In the genomic region with DNA sequence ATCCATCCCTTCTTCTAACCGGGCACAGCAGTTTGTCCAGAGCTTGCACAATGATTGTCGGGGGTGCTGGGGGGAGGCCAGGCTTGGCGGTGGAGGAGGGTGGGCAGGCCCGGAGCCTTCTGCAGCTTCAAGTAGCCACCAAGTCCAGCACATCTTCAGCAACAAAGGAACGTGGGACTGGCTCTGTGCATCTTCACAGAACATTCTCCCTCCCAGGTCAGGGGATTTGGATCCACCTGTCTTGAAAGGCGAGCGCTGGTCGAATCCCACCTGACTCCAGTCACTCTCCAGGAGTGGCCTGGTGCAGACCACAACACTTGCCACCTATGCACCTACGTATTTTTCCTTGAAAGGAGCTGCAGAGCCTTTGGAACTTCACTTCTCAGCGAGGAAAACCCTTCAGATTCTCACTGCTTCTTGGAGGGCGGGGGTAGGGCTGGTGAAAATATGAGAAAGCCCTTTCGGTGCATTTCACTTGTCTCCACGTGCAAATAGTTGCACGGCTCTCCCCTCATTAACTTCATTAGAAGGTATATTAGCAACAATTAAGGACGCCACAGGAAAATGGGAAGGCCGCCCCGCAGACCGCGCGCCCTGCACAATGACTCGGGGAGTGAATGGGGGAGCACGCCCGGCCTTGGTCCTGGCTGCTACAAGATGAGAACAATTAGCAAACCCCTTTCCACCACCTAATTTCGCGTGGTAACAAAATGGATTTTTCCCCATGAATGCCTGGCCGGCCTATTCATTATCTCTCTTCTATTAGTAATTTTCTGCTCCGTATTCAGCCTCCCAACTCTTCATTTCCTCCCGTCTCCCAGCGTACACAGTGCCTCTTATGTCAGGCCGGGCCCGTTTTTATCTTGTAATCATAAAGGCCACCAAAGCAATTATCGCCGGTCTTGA, we compare ENCODE assay signal across 12 cellular contexts.
DNase-seq lines count a peak whose midpoint lies in the region; ATAC-seq and TF ChIP-seq lines count a peak whose summit lies in the region.
"Had no signal": no experiment of that assay in that cellular context is flagged by ENCODE, and none has a peak within 500 bp of the region (broad histone marks: within the 10 kb centered on the region; RNA-seq: fewer than 3 reads in every experiment).

No MANE protein-coding gene starts in this region.

- H3K9me3 Mint-ChIP-seq in stimulated activated naive CD8-positive, alpha-beta T cell treated with anti-CD3 and anti-CD28 coated beads, Interleukin-15, Interleukin-2, amounts not matched to agents 100 ng/mL and 50 ng/mL, for 24 hours = no peaks in the 10 kb centered on the region
- H3K9me3 Mint-ChIP-seq in stimulated activated naive CD8-positive, alpha-beta T cell treated with anti-CD3 and anti-CD28 coated beads, Interleukin-15, amount 100 ng/mL, for 72 hours = no peaks in the 10 kb centered on the region
- H3K9me3 Mint-ChIP-seq in chondrocyte (ENCODE audit: low read depth) (no peaks in the 10 kb centered on the region), nephron (no peaks in the 10 kb centered on the region)

- H3K4me3 ChIP-seq in MM.1S (ENCODE audit: low read length) = no peak overlapping the region
- H3K4me3 ChIP-seq: SK-N-MC had no signal

- no peaks in the 10 kb centered on the region for H3K36me3 ChIP-seq in MM.1S (replicated peaks; ENCODE audit: insufficient read depth, low read length)

- peaks cover 80% of the 10 kb centered on the region for H3K27me3 Mint-ChIP-seq in stimulated activated naive CD8-positive, alpha-beta T cell treated with anti-CD3 and anti-CD28 coated beads, Interleukin-15, Interleukin-2, amounts not matched to agents 100 ng/mL and 50 ng/mL, for 24 hours
- peaks cover 94% of the 10 kb centered on the region for H3K27me3 Mint-ChIP-seq in stimulated activated naive CD8-positive, alpha-beta T cell treated with anti-CD3 and anti-CD28 coated beads, Interleukin-15, amount 100 ng/mL, for 72 hours
- H3K27me3 Mint-ChIP-seq in chondrocyte (ENCODE audit: low read depth) = peaks cover 80% of the 10 kb centered on the region
- H3K27me3 Mint-ChIP-seq in nephron (ENCODE audit: low read depth) = peaks cover 90% of the 10 kb centered on the region

- no peaks in the 10 kb centered on the region for H3K9me3 ChIP-seq in MM.1S (replicated peaks; ENCODE audit: insufficient read depth, low read length)

- ATAC-seq in stimulated activated naive CD8-positive, alpha-beta T cell treated with anti-CD3 and anti-CD28 coated beads, Interleukin-15, amount 100 ng/mL, for 72 hours = no peak
- ATAC-seq in GM21576 (IDR thresholded peaks at IDR 0.05; ENCODE audit: unreplicated experiment) = no peak

- no peaks in the 10 kb centered on the region for H4K20me1 ChIP-seq in MM.1S (ENCODE audit: insufficient read depth, low read length)

- H3K4me3 Mint-ChIP-seq in stimulated activated naive CD8-positive, alpha-beta T cell treated with anti-CD3 and anti-CD28 coated beads, Interleukin-15, Interleukin-2, amounts not matched to agents 100 ng/mL and 50 ng/mL, for 24 hours = peak overlapping the region; percentile 17
- peak overlapping the region in 1 of 2 donors; percentile 35 for H3K4me3 Mint-ChIP-seq in stimulated activated naive CD8-positive, alpha-beta T cell treated with anti-CD3 and anti-CD28 coated beads, Interleukin-15, amount 100 ng/mL, for 72 hours
- H3K4me3 Mint-ChIP-seq in chondrocyte (ENCODE audit: unreplicated experiment) (peak overlapping the region; percentile 40), nephron (peak overlapping the region; percentile 65 to 74 (median 71))

- no peak for TF ChIP-seq CTCF in chondrocyte (IDR thresholded peaks at IDR 0.05)
- TF ChIP-seq CTCF in nephron (IDR thresholded peaks at IDR 0.05; ENCODE audit: unreplicated experiment in 3 of 3) = no peak
- TF ChIP-seq CTCF in MM.1S (IDR thresholded peaks at IDR 0.05; ENCODE audit: low read length) = no peak

- no peak overlapping the region for H3K9ac ChIP-seq in MM.1S (ENCODE audit: low read length)

- no peaks in the 10 kb centered on the region for H3K79me2 ChIP-seq in MM.1S (ENCODE audit: low read length)

- H3K4me2 ChIP-seq in MM.1S (ENCODE audit: low read depth, low read length) = no peak overlapping the region

- H3K36me3 Mint-ChIP-seq in stimulated activated naive CD8-positive, alpha-beta T cell treated with anti-CD3 and anti-CD28 coated beads, Interleukin-15, Interleukin-2, amounts not matched to agents 100 ng/mL and 50 ng/mL, for 24 hours (ENCODE audit: low read depth) = no peaks in the 10 kb centered on the region
- no peaks in the 10 kb centered on the region for H3K36me3 Mint-ChIP-seq in chondrocyte (ENCODE audit: low read depth)
- H3K36me3 Mint-ChIP-seq in nephron (ENCODE audit: low read depth) = no peaks in the 10 kb centered on the region

- no peaks in the 10 kb centered on the region for H3K9me2 ChIP-seq in MM.1S (replicated peaks; ENCODE audit: insufficient read depth, low read length)

- H3K4me1 Mint-ChIP-seq in stimulated activated naive CD8-positive, alpha-beta T cell treated with anti-CD3 and anti-CD28 coated beads, Interleukin-15, Interleukin-2, amounts not matched to agents 100 ng/mL and 50 ng/mL, for 24 hours (ENCODE audit: low read depth) = peaks cover 23% of the 10 kb centered on the region
- peaks cover 23% of the 10 kb centered on the region for H3K4me1 Mint-ChIP-seq in stimulated activated naive CD8-positive, alpha-beta T cell treated with anti-CD3 and anti-CD28 coated beads, Interleukin-15, amount 100 ng/mL, for 72 hours
- H3K4me1 Mint-ChIP-seq in chondrocyte (ENCODE audit: low read depth) = peaks cover 5% of the 10 kb centered on the region
- H3K4me1 Mint-ChIP-seq in nephron = peaks cover 8% of the 10 kb centered on the region

- no peak overlapping the region for H3K27ac Mint-ChIP-seq in stimulated activated naive CD8-positive, alpha-beta T cell treated with anti-CD3 and anti-CD28 coated beads, Interleukin-15, Interleukin-2, amounts not matched to agents 100 ng/mL and 50 ng/mL, for 24 hours
- H3K27ac Mint-ChIP-seq in stimulated activated naive CD8-positive, alpha-beta T cell treated with anti-CD3 and anti-CD28 coated beads, Interleukin-15, amount 100 ng/mL, for 72 hours = no peak overlapping the region
- H3K27ac Mint-ChIP-seq in chondrocyte (ENCODE audit: unreplicated experiment) (no peak overlapping the region), nephron (no peak overlapping the region)

- H3K27ac ChIP-seq in MM.1S (ENCODE audit: low read length) = no peak overlapping the region
- H3K27ac ChIP-seq: C4-2B, SK-N-MC had no signal

- H3F3A ChIP-seq in MM.1S (ENCODE audit: insufficient read depth, low read length) = no peaks in the 10 kb centered on the region

- no peak overlapping the region for H2AFZ ChIP-seq in MM.1S (ENCODE audit: low read length)

- H3K4me1 ChIP-seq in MM.1S (ENCODE audit: low read length) = no peaks in the 10 kb centered on the region

- DNase-seq in stimulated activated naive CD8-positive, alpha-beta T cell treated with anti-CD3 and anti-CD28 coated beads, Interleukin-15, amount 100 ng/mL, for 72 hours = no peak
- DNase-seq in chondrocyte (ENCODE audit: low spot score) (no peak), MM.1S (no peak), SHP77 (lab: John Stamatoyannopoulos, UW) (no peak)
- DNase-seq: activated CD4-positive, alpha-beta T cell treated with anti-CD3 and anti-CD28 coated beads for 1 hour; activated gamma-delta T cell treated with Interleukin-2 at 50 U/mL for 16 hours; NCI-H1048 had no signal

- H3K27me3 ChIP-seq in MM.1S (replicated peaks; ENCODE audit: insufficient read depth, low read length) = peaks cover 90% of the 10 kb centered on the region
